2 cellular contexts compared by ENCODE assay signal in the genomic region with DNA sequence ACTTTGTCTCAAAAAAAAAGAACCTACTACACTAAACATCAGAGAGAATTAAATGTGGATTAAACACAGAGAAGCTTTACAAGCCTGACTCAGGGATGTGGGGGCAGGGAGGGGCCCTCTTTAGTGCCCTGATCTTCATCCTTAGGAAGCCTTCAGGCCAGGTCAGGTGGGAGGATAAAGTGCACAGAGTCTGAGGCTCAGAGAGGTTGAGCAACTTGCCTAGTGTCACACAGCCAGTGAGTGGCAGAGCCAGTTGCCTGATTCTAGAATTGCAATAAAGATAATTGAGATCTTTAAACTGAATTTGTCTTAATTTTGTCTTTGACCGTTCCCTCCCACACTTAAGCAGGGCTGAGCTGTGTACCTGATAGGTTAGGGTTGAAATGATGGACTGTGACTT.
TF ChIP-seq lines count a peak whose summit lies in the region.

No MANE protein-coding gene starts in this region.

TF ChIP-seq in A549, 52 proteins besides CTCF, POLR2A, EP300 and RAD21:
- TF ChIP-seq CBX8 (IDR thresholded peaks at IDR 0.05) (no peak), ZFP36 (IDR thresholded peaks at IDR 0.05; ENCODE audit: borderline replicate concordance, partially characterized antibody) (peak; percentile 12)

TF ChIP-seq in K562, 482 proteins besides CTCF, POLR2A, EP300 and RAD21:
- peak; percentile 69 for TF ChIP-seq RBM25 (IDR thresholded peaks at IDR 0.05; ENCODE audit: low read depth, low read length, severe bottlenecking)
- 0 out of 2 replicates have a peak, but pooled peaks have one; percentile 42 for TF ChIP-seq PTBP1 (IDR thresholded peaks at IDR 0.05; ENCODE audit: low read depth, low read length)
- TF ChIP-seq ZFP36 (IDR thresholded peaks at IDR 0.05; ENCODE audit: low read depth, low read length, partially characterized antibody): peak; percentile 72
- no peak for TF ChIP-seq ZBTB40 (IDR thresholded peaks at IDR 0.05)
- no peak for TF ChIP-seq ZBTB40 (CRISPR knock-in tag; IDR thresholded peaks at IDR 0.05)
- TF ChIP-seq CHD2 (IDR thresholded peaks at IDR 0.05; ENCODE audit: low read depth, low read length): no peak
- TF ChIP-seq BCOR (IDR thresholded peaks at IDR 0.05): peak; percentile 75
